Comparison of ENCODE assay signal across 26 cellular contexts in genomic region chr2:239085201-239085992, GRCh38.
DNase-seq lines count a peak whose midpoint lies in the region; ATAC-seq and TF ChIP-seq lines count a peak whose summit lies in the region.
"Had no signal": no experiment of that assay in that cellular context is flagged by ENCODE, and none has a peak within 500 bp of the region (broad histone marks: within the 10 kb centered on the region; RNA-seq: fewer than 3 reads in every experiment).

No MANE protein-coding gene starts in this region.

- TF ChIP-seq CTCF in brain (conservative IDR thresholded peaks at IDR 0.05): no peak

- peak; percentile 85 for DNase-seq in CMK (ENCODE audit: low read depth)
- peak; percentile 79 for DNase-seq in globus pallidus (ENCODE audit: low spot score)
- peak; percentile 88 for DNase-seq in pons (ENCODE audit: low spot score)
- no peak for DNase-seq in NCI-H524 (lab: John Stamatoyannopoulos, UW)
- no peak for DNase-seq in DMS153 treated with DMSO at 0.1 percent for 48 hours (lab: John Stamatoyannopoulos, UW; ENCODE audit: unreplicated experiment)
- DNase-seq: activated CD4-positive, alpha-beta T cell treated with anti-CD3 and anti-CD28 coated beads for 36 hours; activated CD8-positive, alpha-beta T cell treated with anti-CD3 and anti-CD28 coated beads, Interleukin-2, amount 10 ng/mL, durations not matched to agents 7 days and 5 days; CD8-positive, alpha-beta memory T cell; central memory CD4-positive, alpha-beta T cell; NCI-H1417; NCI-H2081; NCI-H226; right lobe of liver; SHP77 treated with DMSO at 0.1 percent for 48 hours; stimulated activated CD4-positive, alpha-beta T cell treated with anti-CD3 and anti-CD28 coated beads, Interleukin-12 subunit alpha, Interleukin-12 subunit beta, amount 100 ng/mL, for 4 hours; stimulated activated CD4-positive, alpha-beta T cell treated with anti-CD3 and anti-CD28 coated beads, Interleukin-2, amount 100 ng/mL, for 48 hours; stomach had no signal

- no peaks in the 10 kb centered on the region for H3K27me3 Mint-ChIP-seq in brain
- H3K27me3 Mint-ChIP-seq: activated CD4-positive, alpha-beta T cell treated with anti-CD3 and anti-CD28 coated beads for 36 hours; activated naive CD8-positive, alpha-beta T cell; B cell; CD8-positive, alpha-beta memory T cell; dendritic cell treated with granulocyte-macrophage colony-stimulating factor and Interleukin-4, amounts not matched to agents 40 ng/mL and 50 ng/mL, for 4 days; memory B cell had no signal

- no peak overlapping the region for H3K4me3 Mint-ChIP-seq in brain
- H3K4me3 Mint-ChIP-seq: activated CD4-positive, alpha-beta T cell treated with anti-CD3 and anti-CD28 coated beads for 36 hours; activated CD8-positive, alpha-beta T cell treated with anti-CD3 and anti-CD28 coated beads, Interleukin-2, amount 10 ng/mL, durations not matched to agents 7 days and 5 days; activated naive CD8-positive, alpha-beta T cell; B cell; CD8-positive, alpha-beta memory T cell; dendritic cell treated with granulocyte-macrophage colony-stimulating factor and Interleukin-4, amounts not matched to agents 40 ng/mL and 50 ng/mL, for 4 days; memory B cell; T-helper 2 cell treated with Interferon-gamma antibody and Interleukin-4, amounts not matched to agents 5 μg/mL and 100 μg/mL, for 36 hours had no signal

- ATAC-seq in HG02884 (IDR thresholded peaks at IDR 0.05; ENCODE audit: unreplicated experiment) (no peak), GM21723 (IDR thresholded peaks at IDR 0.05; ENCODE audit: unreplicated experiment) (no peak)
- ATAC-seq: activated CD4-positive, alpha-beta T cell treated with anti-CD3 and anti-CD28 coated beads for 36 hours; activated CD8-positive, alpha-beta T cell treated with anti-CD3 and anti-CD28 coated beads, Interleukin-2, amount 10 ng/mL, durations not matched to agents 7 days and 5 days; gastroesophageal sphincter; right lobe of liver had no signal

- H3K4me1 Mint-ChIP-seq in brain: peaks cover 4% of the 10 kb centered on the region
- H3K4me1 Mint-ChIP-seq: activated CD4-positive, alpha-beta T cell treated with anti-CD3 and anti-CD28 coated beads for 36 hours; B cell; CD8-positive, alpha-beta memory T cell; memory B cell had no signal

- no peaks in the 10 kb centered on the region for H3K9me3 Mint-ChIP-seq in brain
- H3K9me3 Mint-ChIP-seq: CD8-positive, alpha-beta memory T cell; dendritic cell treated with granulocyte-macrophage colony-stimulating factor and Interleukin-4, amounts not matched to agents 40 ng/mL and 50 ng/mL, for 4 days; memory B cell; T-helper 2 cell treated with Interferon-gamma antibody and Interleukin-4, amounts not matched to agents 5 μg/mL and 100 μg/mL, for 36 hours had no signal

- peak overlapping the region in 4 of 5 experiments; percentile 1 to 67 (median 36) for H3K27ac Mint-ChIP-seq in brain
- H3K27ac Mint-ChIP-seq: activated CD4-positive, alpha-beta T cell treated with anti-CD3 and anti-CD28 coated beads for 36 hours; activated CD8-positive, alpha-beta T cell treated with anti-CD3 and anti-CD28 coated beads, Interleukin-2, amount 10 ng/mL, durations not matched to agents 7 days and 5 days; activated naive CD8-positive, alpha-beta T cell; B cell; dendritic cell treated with granulocyte-macrophage colony-stimulating factor and Interleukin-4, amounts not matched to agents 40 ng/mL and 50 ng/mL, for 4 days; memory B cell; T-helper 2 cell treated with Interferon-gamma antibody and Interleukin-4, amounts not matched to agents 5 μg/mL and 100 μg/mL, for 36 hours had no signal

- peaks cover 21% of the 10 kb centered on the region for H3K36me3 Mint-ChIP-seq in brain
- H3K36me3 Mint-ChIP-seq: activated naive CD8-positive, alpha-beta T cell had no signal

Comparison
In these comparisons a context has a peak if more than half of its experiments do, and no peak if none do; other contexts are left out.
1. DNase-seq: peak in CMK (single experiment), globus pallidus (single experiment) and pons (single experiment); none in NCI-H524 (0 of 2) and DMS153 treated with DMSO at 0.1 percent for 48 hours (single experiment).